1 cellular context compared by ENCODE assay signal in the genomic region with DNA sequence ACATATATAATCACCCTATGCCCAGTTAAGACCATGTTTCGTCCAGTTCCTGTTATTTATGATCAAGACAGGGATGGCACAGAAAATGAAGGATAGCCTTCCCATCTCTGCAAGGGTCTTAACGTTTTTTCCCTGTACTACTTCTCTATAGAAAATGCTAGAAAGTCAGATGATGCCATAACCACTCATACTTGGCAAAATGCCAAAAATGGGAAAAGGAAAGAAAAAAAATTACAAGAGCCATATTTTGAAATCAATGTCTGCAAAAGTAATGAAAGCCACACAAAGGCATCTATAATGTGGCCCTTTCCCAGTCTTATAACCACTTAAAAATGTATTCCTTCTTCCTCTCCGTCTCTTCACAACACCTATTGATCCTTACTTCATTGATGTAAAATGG.
A peak's percentile ranks its signal among the peaks of the same experiment; 100 is the strongest.
TF ChIP-seq lines count a peak whose summit lies in the region.

No MANE protein-coding gene starts in this region.

TF ChIP-seq in HepG2, 621 proteins besides CTCF, POLR2A, EP300 and RAD21:
- no peak for TF ChIP-seq ELF1 (CRISPR knock-in tag; IDR thresholded peaks at IDR 0.05)
- TF ChIP-seq LCORL (IDR thresholded peaks at IDR 0.05): peak; percentile 100
- no peak for TF ChIP-seq LCORL (CRISPR knock-in tag; IDR thresholded peaks at IDR 0.05)
TF ChIP-seq in HepG2: peak in this region for 1.
